Comparison of ENCODE assay signal across 8 cellular contexts in the genomic region with DNA sequence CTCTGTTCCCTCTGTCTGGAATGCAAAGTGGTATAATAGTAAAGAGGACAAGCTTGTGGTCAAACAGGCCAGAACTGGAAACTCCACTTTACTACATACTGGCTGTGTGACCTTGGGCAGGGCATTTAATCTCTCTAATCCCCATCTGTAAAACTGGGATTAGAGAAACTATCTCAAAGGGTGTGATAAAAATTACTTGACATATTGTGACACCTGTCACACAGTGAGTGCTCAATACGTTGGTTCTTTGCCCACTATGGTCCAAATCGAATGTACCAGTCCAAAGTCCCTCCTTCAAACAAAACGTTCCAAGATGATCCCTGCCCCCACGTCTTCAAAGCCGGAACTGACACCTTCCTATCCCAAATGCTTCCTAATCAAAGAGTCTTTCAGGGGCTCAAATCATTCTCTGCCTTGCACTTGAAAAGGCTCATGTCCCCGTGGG.
A peak's percentile ranks its signal among the peaks of the same experiment; 100 is the strongest.
DNase-seq lines count a peak whose midpoint lies in the region; TF ChIP-seq lines count a peak whose summit lies in the region.

No MANE protein-coding gene starts in this region.

- no peaks in the 10 kb centered on the region for H3K36me3 ChIP-seq in SK-N-MC (ENCODE audit: insufficient read depth, low read length)

- H3K9me3 ChIP-seq in SK-N-MC (ENCODE audit: low read depth, low read length), result no peaks in the 10 kb centered on the region

- H3K27ac ChIP-seq in SK-N-MC, result peak overlapping the region; percentile 98

- H3K4me3 ChIP-seq in GM12865 (ENCODE audit: low read depth, low read length) (peak overlapping the region; percentile 80; the same call in 1 of the 2 replicates), SK-N-MC (peak overlapping the region; percentile 96), fibroblast of pulmonary artery (replicated peaks; ENCODE audit: low read depth, low read length) (peak overlapping the region; percentile 80), skeletal muscle cell (ENCODE audit: low read depth, low read length) (peak overlapping the region; percentile 73)

- TF ChIP-seq CTCF in GM12865 (IDR thresholded peaks at IDR 0.05; ENCODE audit: insufficient read depth, low read depth, low read length, missing control alignments) (no peak), fibroblast of pulmonary artery (IDR thresholded peaks at IDR 0.05; ENCODE audit: low read length, missing control alignments) (no peak)

- no peak for DNase-seq in GM12865 (ENCODE audit: low read depth)
- no peak for DNase-seq in SK-N-MC (ENCODE audit: low read depth, low spot score)
- DNase-seq in fibroblast of pulmonary artery (ENCODE audit: low read depth), result no peak
- no peak for DNase-seq in skeletal muscle cell (ENCODE audit: low read depth)
- no peak for DNase-seq in stimulated activated CD4-positive, alpha-beta T cell treated with anti-CD3 and anti-CD28 coated beads, Interleukin-12 subunit alpha, Interleukin-12 subunit beta, amount 100 ng/mL, for 4 hours
- no peak for DNase-seq in T1000 (lab: John Stamatoyannopoulos, UW)
- no peak for DNase-seq in NCI-H1930 (lab: John Stamatoyannopoulos, UW)
- no peak for DNase-seq in DMS 273 treated with DMSO at 0.1 percent for 48 hours (lab: John Stamatoyannopoulos, UW)

- peak overlapping the region; percentile 86 for H3K9ac ChIP-seq in SK-N-MC (ENCODE audit: insufficient read length)
